In genomic region chrX:130108647-130109428, GRCh38 we compare ENCODE assay signal across 1 cellular context.
TF ChIP-seq lines count a peak whose summit lies in the region.

No MANE protein-coding gene starts in this region.

TF ChIP-seq in GM23338, 12 proteins besides CTCF, POLR2A, EP300 and RAD21 (continued from another document):
- TF ChIP-seq REST (IDR thresholded peaks at IDR 0.05; ENCODE audit: unreplicated experiment) (no peak), EZH2phosphoT487 (IDR thresholded peaks at IDR 0.05; ENCODE audit: unreplicated experiment) (no peak), POLR2AphosphoS5 (IDR thresholded peaks at IDR 0.05; ENCODE audit: low read depth) (no peak)
- TF ChIP-seq, protein P1, sequence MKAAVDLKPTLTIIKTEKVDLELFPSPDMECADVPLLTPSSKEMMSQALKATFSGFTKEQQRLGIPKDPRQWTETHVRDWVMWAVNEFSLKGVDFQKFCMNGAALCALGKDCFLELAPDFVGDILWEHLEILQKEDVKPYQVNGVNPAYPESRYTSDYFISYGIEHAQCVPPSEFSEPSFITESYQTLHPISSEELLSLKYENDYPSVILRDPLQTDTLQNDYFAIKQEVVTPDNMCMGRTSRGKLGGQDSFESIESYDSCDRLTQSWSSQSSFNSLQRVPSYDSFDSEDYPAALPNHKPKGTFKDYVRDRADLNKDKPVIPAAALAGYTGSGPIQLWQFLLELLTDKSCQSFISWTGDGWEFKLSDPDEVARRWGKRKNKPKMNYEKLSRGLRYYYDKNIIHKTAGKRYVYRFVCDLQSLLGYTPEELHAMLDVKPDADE (IDR thresholded peaks at IDR 0.05), result no peak
- TF ChIP-seq, protein P2, sequence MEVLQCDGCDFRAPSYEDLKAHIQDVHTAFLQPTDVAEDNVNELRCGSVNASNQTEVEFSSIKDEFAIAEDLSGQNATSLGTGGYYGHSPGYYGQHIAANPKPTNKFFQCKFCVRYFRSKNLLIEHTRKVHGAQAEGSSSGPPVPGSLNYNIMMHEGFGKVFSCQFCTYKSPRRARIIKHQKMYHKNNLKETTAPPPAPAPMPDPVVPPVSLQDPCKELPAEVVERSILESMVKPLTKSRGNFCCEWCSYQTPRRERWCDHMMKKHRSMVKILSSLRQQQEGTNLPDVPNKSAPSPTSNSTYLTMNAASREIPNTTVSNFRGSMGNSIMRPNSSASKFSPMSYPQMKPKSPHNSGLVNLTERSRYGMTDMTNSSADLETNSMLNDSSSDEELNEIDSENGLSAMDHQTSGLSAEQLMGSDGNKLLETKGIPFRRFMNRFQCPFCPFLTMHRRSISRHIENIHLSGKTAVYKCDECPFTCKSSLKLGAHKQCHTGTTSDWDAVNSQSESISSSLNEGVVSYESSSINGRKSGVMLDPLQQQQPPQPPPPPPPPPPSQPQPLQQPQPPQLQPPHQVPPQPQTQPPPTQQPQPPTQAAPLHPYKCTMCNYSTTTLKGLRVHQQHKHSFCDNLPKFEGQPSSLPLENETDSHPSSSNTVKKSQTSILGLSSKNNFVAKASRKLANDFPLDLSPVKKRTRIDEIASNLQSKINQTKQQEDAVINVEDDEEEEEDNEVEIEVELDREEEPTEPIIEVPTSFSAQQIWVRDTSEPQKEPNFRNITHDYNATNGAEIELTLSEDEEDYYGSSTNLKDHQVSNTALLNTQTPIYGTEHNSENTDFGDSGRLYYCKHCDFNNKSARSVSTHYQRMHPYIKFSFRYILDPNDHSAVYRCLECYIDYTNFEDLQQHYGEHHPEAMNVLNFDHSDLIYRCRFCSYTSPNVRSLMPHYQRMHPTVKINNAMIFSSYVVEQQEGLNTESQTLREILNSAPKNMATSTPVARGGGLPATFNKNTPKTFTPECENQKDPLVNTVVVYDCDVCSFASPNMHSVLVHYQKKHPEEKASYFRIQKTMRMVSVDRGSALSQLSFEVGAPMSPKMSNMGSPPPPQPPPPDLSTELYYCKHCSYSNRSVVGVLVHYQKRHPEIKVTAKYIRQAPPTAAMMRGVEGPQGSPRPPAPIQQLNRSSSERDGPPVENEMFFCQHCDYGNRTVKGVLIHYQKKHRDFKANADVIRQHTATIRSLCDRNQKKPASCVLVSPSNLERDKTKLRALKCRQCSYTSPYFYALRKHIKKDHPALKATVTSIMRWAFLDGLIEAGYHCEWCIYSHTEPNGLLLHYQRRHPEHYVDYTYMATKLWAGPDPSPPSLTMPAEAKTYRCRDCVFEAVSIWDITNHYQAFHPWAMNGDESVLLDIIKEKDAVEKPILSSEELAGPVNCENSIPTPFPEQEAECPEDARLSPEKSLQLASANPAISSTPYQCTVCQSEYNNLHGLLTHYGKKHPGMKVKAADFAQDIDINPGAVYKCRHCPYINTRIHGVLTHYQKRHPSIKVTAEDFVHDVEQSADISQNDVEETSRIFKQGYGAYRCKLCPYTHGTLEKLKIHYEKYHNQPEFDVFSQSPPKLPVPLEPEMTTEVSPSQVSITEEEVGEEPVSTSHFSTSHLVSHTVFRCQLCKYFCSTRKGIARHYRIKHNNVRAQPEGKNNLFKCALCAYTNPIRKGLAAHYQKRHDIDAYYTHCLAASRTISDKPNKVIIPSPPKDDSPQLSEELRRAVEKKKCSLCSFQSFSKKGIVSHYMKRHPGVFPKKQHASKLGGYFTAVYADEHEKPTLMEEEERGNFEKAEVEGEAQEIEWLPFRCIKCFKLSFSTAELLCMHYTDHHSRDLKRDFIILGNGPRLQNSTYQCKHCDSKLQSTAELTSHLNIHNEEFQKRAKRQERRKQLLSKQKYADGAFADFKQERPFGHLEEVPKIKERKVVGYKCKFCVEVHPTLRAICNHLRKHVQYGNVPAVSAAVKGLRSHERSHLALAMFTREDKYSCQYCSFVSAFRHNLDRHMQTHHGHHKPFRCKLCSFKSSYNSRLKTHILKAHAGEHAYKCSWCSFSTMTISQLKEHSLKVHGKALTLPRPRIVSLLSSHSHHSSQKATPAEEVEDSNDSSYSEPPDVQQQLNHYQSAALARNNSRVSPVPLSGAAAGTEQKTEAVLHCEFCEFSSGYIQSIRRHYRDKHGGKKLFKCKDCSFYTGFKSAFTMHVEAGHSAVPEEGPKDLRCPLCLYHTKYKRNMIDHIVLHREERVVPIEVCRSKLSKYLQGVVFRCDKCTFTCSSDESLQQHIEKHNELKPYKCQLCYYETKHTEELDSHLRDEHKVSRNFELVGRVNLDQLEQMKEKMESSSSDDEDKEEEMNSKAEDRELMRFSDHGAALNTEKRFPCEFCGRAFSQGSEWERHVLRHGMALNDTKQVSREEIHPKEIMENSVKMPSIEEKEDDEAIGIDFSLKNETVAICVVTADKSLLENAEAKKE (CRISPR knock-in tag; IDR thresholded peaks at IDR 0.05), result no peak
